Comparison of ENCODE assay signal across 1 cellular context in the genomic region with DNA sequence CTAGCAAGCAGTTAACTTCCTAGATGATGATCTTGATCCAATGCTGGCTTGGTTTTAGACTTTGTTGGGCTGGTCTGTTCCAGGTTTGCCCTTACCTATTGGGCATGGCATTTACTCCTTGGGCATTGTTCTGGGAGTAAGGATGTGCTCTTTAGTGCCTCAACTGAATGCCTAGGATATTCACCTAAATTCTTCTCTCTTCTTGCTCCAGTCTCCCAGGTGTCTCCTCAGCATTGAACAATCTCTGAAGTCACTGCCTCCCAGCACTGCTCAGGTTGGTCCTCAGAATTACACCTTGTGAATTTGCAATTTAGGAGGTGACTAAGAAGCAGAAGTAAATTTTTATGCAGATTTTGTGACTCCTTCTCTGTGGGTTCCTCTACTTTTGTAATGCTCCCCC.
TF ChIP-seq lines count a peak whose summit lies in the region.

No MANE protein-coding gene starts in this region.

TF ChIP-seq in GM23338, 12 proteins besides CTCF, POLR2A, EP300 and RAD21:
- TF ChIP-seq, protein P1, sequence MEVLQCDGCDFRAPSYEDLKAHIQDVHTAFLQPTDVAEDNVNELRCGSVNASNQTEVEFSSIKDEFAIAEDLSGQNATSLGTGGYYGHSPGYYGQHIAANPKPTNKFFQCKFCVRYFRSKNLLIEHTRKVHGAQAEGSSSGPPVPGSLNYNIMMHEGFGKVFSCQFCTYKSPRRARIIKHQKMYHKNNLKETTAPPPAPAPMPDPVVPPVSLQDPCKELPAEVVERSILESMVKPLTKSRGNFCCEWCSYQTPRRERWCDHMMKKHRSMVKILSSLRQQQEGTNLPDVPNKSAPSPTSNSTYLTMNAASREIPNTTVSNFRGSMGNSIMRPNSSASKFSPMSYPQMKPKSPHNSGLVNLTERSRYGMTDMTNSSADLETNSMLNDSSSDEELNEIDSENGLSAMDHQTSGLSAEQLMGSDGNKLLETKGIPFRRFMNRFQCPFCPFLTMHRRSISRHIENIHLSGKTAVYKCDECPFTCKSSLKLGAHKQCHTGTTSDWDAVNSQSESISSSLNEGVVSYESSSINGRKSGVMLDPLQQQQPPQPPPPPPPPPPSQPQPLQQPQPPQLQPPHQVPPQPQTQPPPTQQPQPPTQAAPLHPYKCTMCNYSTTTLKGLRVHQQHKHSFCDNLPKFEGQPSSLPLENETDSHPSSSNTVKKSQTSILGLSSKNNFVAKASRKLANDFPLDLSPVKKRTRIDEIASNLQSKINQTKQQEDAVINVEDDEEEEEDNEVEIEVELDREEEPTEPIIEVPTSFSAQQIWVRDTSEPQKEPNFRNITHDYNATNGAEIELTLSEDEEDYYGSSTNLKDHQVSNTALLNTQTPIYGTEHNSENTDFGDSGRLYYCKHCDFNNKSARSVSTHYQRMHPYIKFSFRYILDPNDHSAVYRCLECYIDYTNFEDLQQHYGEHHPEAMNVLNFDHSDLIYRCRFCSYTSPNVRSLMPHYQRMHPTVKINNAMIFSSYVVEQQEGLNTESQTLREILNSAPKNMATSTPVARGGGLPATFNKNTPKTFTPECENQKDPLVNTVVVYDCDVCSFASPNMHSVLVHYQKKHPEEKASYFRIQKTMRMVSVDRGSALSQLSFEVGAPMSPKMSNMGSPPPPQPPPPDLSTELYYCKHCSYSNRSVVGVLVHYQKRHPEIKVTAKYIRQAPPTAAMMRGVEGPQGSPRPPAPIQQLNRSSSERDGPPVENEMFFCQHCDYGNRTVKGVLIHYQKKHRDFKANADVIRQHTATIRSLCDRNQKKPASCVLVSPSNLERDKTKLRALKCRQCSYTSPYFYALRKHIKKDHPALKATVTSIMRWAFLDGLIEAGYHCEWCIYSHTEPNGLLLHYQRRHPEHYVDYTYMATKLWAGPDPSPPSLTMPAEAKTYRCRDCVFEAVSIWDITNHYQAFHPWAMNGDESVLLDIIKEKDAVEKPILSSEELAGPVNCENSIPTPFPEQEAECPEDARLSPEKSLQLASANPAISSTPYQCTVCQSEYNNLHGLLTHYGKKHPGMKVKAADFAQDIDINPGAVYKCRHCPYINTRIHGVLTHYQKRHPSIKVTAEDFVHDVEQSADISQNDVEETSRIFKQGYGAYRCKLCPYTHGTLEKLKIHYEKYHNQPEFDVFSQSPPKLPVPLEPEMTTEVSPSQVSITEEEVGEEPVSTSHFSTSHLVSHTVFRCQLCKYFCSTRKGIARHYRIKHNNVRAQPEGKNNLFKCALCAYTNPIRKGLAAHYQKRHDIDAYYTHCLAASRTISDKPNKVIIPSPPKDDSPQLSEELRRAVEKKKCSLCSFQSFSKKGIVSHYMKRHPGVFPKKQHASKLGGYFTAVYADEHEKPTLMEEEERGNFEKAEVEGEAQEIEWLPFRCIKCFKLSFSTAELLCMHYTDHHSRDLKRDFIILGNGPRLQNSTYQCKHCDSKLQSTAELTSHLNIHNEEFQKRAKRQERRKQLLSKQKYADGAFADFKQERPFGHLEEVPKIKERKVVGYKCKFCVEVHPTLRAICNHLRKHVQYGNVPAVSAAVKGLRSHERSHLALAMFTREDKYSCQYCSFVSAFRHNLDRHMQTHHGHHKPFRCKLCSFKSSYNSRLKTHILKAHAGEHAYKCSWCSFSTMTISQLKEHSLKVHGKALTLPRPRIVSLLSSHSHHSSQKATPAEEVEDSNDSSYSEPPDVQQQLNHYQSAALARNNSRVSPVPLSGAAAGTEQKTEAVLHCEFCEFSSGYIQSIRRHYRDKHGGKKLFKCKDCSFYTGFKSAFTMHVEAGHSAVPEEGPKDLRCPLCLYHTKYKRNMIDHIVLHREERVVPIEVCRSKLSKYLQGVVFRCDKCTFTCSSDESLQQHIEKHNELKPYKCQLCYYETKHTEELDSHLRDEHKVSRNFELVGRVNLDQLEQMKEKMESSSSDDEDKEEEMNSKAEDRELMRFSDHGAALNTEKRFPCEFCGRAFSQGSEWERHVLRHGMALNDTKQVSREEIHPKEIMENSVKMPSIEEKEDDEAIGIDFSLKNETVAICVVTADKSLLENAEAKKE (CRISPR knock-in tag; IDR thresholded peaks at IDR 0.05) = peak; percentile 36; the same call in 1 of the 2 replicates
- TF ChIP-seq STAT1 (IDR thresholded peaks at IDR 0.05; ENCODE audit: unreplicated experiment) = no peak
